In the genomic region with DNA sequence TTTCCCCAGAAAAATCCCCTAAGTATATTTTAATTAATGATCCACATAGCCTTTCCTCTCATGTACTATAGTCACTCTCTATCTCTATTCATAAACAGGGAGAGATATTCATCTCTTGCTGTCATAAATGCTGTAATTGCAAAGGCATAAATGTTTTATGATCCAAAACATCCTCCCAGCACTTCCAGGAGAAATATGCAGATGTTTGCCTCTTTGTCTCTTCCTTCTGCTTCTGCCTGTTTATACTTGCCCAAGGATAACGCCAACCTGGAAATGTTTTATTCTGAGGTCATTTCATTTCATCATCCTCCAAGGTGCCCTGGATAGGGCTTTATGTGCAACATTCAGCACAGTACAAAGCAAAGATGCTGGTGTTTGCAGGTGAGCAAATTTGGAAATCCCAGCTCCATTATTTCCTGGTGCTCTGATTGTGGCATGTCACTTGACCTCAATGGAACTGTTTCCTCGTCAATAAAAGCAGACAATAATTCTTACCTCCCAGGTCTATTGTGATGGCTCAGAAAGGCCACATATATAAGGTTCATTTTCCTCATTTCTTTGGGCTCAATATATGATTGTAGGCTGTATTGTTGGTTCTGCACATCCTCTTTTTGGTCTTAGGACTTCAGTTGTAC, we compare ENCODE assay signal across 31 cellular contexts. TPM values are rescaled to one million over a fixed set of nuclear protein-coding genes. Genes with fewer than 3 reads are reported as not detected.
DNase-seq lines count a peak whose midpoint lies in the region; ATAC-seq, FAIRE-seq and TF ChIP-seq lines count a peak whose summit lies in the region.
"Had no signal": no experiment of that assay in that cellular context is flagged by ENCODE, and none has a peak within 500 bp of the region (broad histone marks: within the 10 kb centered on the region; RNA-seq: fewer than 3 reads in every experiment).

No MANE protein-coding gene starts in this region.

- no peak overlapping the region for H3K9ac ChIP-seq in endothelial cell of umbilical vein (replicated peaks; ENCODE audit: extremely low read depth, insufficient read depth, low read length)
- H3K9ac ChIP-seq: KMS-11 had no signal

- FAIRE-seq in endothelial cell of umbilical vein (lab: Jason Lieb, UNC) (peak; percentile 62), small intestine (lab: Jason Lieb, UNC) (no peak)

- ATAC-seq in activated naive CD8-positive, alpha-beta T cell treated with anti-CD3 and anti-CD28 coated beads, Interleukin-2, amount 50 U/mL, for 24 hours, result no peak
- ATAC-seq: activated CD8-positive, alpha-beta T cell treated with anti-CD3 and anti-CD28 coated beads, Interleukin-2, amount 10 ng/mL, durations not matched to agents 7 days and 5 days; gastrocnemius medialis; naive thymus-derived CD8-positive, alpha-beta T cell; stimulated activated effector memory CD8-positive, alpha-beta T cell treated with anti-CD3 and anti-CD28 coated beads, Interleukin-12 subunit alpha, Interleukin-12 subunit beta, amount 100 ng/mL, for 72 hours had no signal

- POLR2A ChIA-PET in endothelial cell of umbilical vein (lab: Charles Lee), result no interaction called here

- H2AFZ ChIP-seq in endothelial cell of umbilical vein (ENCODE audit: low read depth, low read length), result no peak overlapping the region

- H3K4me2 ChIP-seq in endothelial cell of umbilical vein (ENCODE audit: insufficient read depth, low read length), result no peak overlapping the region
- H3K4me2 ChIP-seq: KMS-11 had no signal

- H3K4me3 Mint-ChIP-seq in activated naive CD8-positive, alpha-beta T cell treated with anti-CD3 and anti-CD28 coated beads, Interleukin-2, amount 50 U/mL, for 24 hours, result no peak overlapping the region
- H3K4me3 Mint-ChIP-seq: activated CD8-positive, alpha-beta T cell treated with anti-CD3 and anti-CD28 coated beads, Interleukin-2, amount 10 ng/mL, durations not matched to agents 7 days and 5 days; B cell; brain; naive thymus-derived CD8-positive, alpha-beta T cell; stimulated activated effector memory CD8-positive, alpha-beta T cell treated with anti-CD3 and anti-CD28 coated beads, Interleukin-12 subunit alpha, Interleukin-12 subunit beta, amount 100 ng/mL, for 72 hours had no signal

- no peaks in the 10 kb centered on the region for H3K79me2 ChIP-seq in endothelial cell of umbilical vein (ENCODE audit: control insufficient read depth, insufficient read depth, low read length)

- no TSS peak for BruUV-seq in endothelial cell of umbilical vein (replicated peaks; lab: Mats Ljungman, UMichigan)

- intact Hi-C loops in endothelial cell of umbilical vein (cut with micrococcal nuclease), result no loop called here
- intact Hi-C loops in ovary (cut with DNase I), result no loop called here

- H3K9me3 Mint-ChIP-seq in activated naive CD8-positive, alpha-beta T cell treated with anti-CD3 and anti-CD28 coated beads, Interleukin-2, amount 50 U/mL, for 24 hours, result no peaks in the 10 kb centered on the region
- H3K9me3 Mint-ChIP-seq: brain; naive thymus-derived CD8-positive, alpha-beta T cell; stimulated activated effector memory CD8-positive, alpha-beta T cell treated with anti-CD3 and anti-CD28 coated beads, Interleukin-12 subunit alpha, Interleukin-12 subunit beta, amount 100 ng/mL, for 72 hours had no signal

- H3K27ac Mint-ChIP-seq in activated naive CD8-positive, alpha-beta T cell treated with anti-CD3 and anti-CD28 coated beads, Interleukin-2, amount 50 U/mL, for 24 hours, result no peak overlapping the region
- H3K27ac Mint-ChIP-seq: activated CD8-positive, alpha-beta T cell treated with anti-CD3 and anti-CD28 coated beads, Interleukin-2, amount 10 ng/mL, durations not matched to agents 7 days and 5 days; B cell; brain; stimulated activated effector memory CD8-positive, alpha-beta T cell treated with anti-CD3 and anti-CD28 coated beads, Interleukin-12 subunit alpha, Interleukin-12 subunit beta, amount 100 ng/mL, for 72 hours had no signal

- H3K4me3 ChIP-seq in endothelial cell of umbilical vein (replicated peaks in 1 of 3; ENCODE audit: insufficient read depth in 1 of 3, low read depth in 1 of 3, low read length in 3 of 3) (no peak overlapping the region), small intestine (ENCODE audit: low read depth in 1 of 2, low read length in 2 of 2) (no peak overlapping the region), ovary (no peak overlapping the region)
- H3K4me3 ChIP-seq: gastrocnemius medialis, HAP-1, left ventricle myocardium inferior, spleen, upper lobe of right lung had no signal

- TF ChIP-seq CTCF in endothelial cell of umbilical vein (IDR thresholded peaks at IDR 0.05; ENCODE audit: extremely low read depth in 1 of 2, insufficient read depth in 1 of 2, low read depth in 1 of 2, low read length in 2 of 2) (no peak), ovary (IDR thresholded peaks at IDR 0.05) (no peak)

- peaks cover 0 to 2% of the 10 kb centered on the region in 2 experiments for H3K36me3 ChIP-seq in endothelial cell of umbilical vein (ENCODE audit: control insufficient read depth in 2 of 2, extremely low read depth in 1 of 2, insufficient read depth in 2 of 2, low read length in 2 of 2)
- no peaks in the 10 kb centered on the region for H3K36me3 ChIP-seq in small intestine (ENCODE audit: control insufficient read depth in 2 of 2, insufficient read depth in 2 of 2, low read length in 2 of 2)
- H3K36me3 ChIP-seq in ovary, result no peaks in the 10 kb centered on the region
- H3K36me3 ChIP-seq: gastrocnemius medialis, HAP-1, left ventricle myocardium inferior, spleen, upper lobe of right lung had no signal

- H3K27me3 ChIP-seq in endothelial cell of umbilical vein (ENCODE audit: control insufficient read depth in 2 of 2, insufficient read depth in 2 of 2, low read length in 2 of 2) (no peaks in the 10 kb centered on the region), small intestine (ENCODE audit: control insufficient read depth in 2 of 2, insufficient read depth in 2 of 2, low read length in 2 of 2) (no peaks in the 10 kb centered on the region), ovary (no peaks in the 10 kb centered on the region)
- H3K27me3 ChIP-seq: gastrocnemius medialis, spleen, upper lobe of right lung had no signal

- no peak overlapping the region for H3K27ac ChIP-seq in endothelial cell of umbilical vein (ENCODE audit: insufficient read depth, low read depth, low read length)
- H3K27ac ChIP-seq in small intestine (ENCODE audit: low read depth in 1 of 2, low read length in 1 of 2), result no peak overlapping the region
- H3K27ac ChIP-seq in ovary, result no peak overlapping the region
- H3K27ac ChIP-seq: gastrocnemius medialis, KMS-11, left ventricle myocardium inferior, spleen, upper lobe of right lung had no signal

- no peaks in the 10 kb centered on the region for H3K36me3 Mint-ChIP-seq in activated naive CD8-positive, alpha-beta T cell treated with anti-CD3 and anti-CD28 coated beads, Interleukin-2, amount 50 U/mL, for 24 hours (ENCODE audit: low read depth)
- H3K36me3 Mint-ChIP-seq: brain; naive thymus-derived CD8-positive, alpha-beta T cell; stimulated activated effector memory CD8-positive, alpha-beta T cell treated with anti-CD3 and anti-CD28 coated beads, Interleukin-12 subunit alpha, Interleukin-12 subunit beta, amount 100 ng/mL, for 72 hours had no signal

- CTCF ChIA-PET in endothelial cell of umbilical vein (lab: Charles Lee), result interaction anchor here (1.0 kb wide), 1 partner anchor 108 kb away, joined by 3 read pairs; no protein-coding TSS in a partner anchor

- dilution Hi-C loops in endothelial cell of umbilical vein (cut with MboI; ENCODE audit: extremely low pct_ligation_motif_present, low sequenced_read_pairs), result no loop called here

- H3K4me1 Mint-ChIP-seq in activated naive CD8-positive, alpha-beta T cell treated with anti-CD3 and anti-CD28 coated beads, Interleukin-2, amount 50 U/mL, for 24 hours, result no peaks in the 10 kb centered on the region

- H3K4me1 ChIP-seq in endothelial cell of umbilical vein (ENCODE audit: control insufficient read depth, extremely low read depth, insufficient read depth, low read length) (peaks cover 12% of the 10 kb centered on the region), small intestine (ENCODE audit: control insufficient read depth in 2 of 2, insufficient read depth in 1 of 2, low read depth in 1 of 2, low read length in 1 of 2) (peaks cover 4 to 6% of the 10 kb centered on the region in 2 donors), ovary (ENCODE audit: insufficient read depth) (no peaks in the 10 kb centered on the region)
- H3K4me1 ChIP-seq: gastrocnemius medialis, HAP-1, left ventricle myocardium inferior had no signal

- TF ChIP-seq POLR2A in endothelial cell of umbilical vein (IDR thresholded peaks at IDR 0.05; ENCODE audit: low read depth, low read length), result no peak
- no peak for TF ChIP-seq POLR2A in ovary (IDR thresholded peaks at IDR 0.05)

- no peaks in the 10 kb centered on the region for H3K9me3 ChIP-seq in endothelial cell of umbilical vein (replicated peaks; ENCODE audit: control insufficient read depth, insufficient read depth, low read length)
- H3K9me3 ChIP-seq in small intestine (ENCODE audit: control insufficient read depth, low read depth), result no peaks in the 10 kb centered on the region
- H3K9me3 ChIP-seq in ovary, result no peaks in the 10 kb centered on the region
- H3K9me3 ChIP-seq: gastrocnemius medialis, HAP-1, left ventricle myocardium inferior, spleen, upper lobe of right lung had no signal

- DNase-seq in NCI-H345 (lab: John Stamatoyannopoulos, UW) (peak; percentile 22), NCI-H345 treated with DMSO at 0.1 percent for 48 hours (lab: John Stamatoyannopoulos, UW; ENCODE audit: unreplicated experiment) (no peak), NCI-H526 treated with DMSO at 0.1 percent for 48 hours (lab: John Stamatoyannopoulos, UW) (peak; percentile 25), endothelial cell of umbilical vein (ENCODE audit: low read depth, low spot score) (no peak), small intestine (peak; percentile 60), ovary (no peak), activated gamma-delta T cell (lab: John Stamatoyannopoulos, UW) (no peak)
- no peak for DNase-seq in activated naive CD8-positive, alpha-beta T cell treated with anti-CD3 and anti-CD28 coated beads, Interleukin-2, amount 50 U/mL, for 24 hours
- DNase-seq: activated CD4-positive, CD25-positive, alpha-beta regulatory T cell treated with anti-CD3 and anti-CD28 coated beads, Interleukin-2, amount 50 U/mL, for 72 hours; activated CD8-positive, alpha-beta T cell treated with anti-CD3 and anti-CD28 coated beads, Interleukin-2, amount 10 ng/mL, durations not matched to agents 7 days and 5 days; activated effector memory CD4-positive, alpha-beta T cell treated with anti-CD3 and anti-CD28 coated beads, Interleukin-2, amount 50 U/mL, for 16 hours; gastrocnemius medialis; hypothalamus; left ventricle myocardium inferior; MV-4-11; naive thymus-derived CD8-positive, alpha-beta T cell; NCI-H187 treated with DMSO at 0.1 percent for 48 hours; NCI-H524 treated with DMSO at 0.1 percent for 48 hours; RPMI8226; spleen; stimulated activated CD4-positive, alpha-beta T cell treated with anti-CD3 and anti-CD28 coated beads, Interleukin-2, amount 100 ng/mL, for 48 hours; substantia nigra; SW 1271; upper lobe of right lung had no signal

- no peaks in the 10 kb centered on the region for H4K20me1 ChIP-seq in endothelial cell of umbilical vein (replicated peaks; ENCODE audit: control insufficient read depth, extremely low read depth, insufficient read depth, low read length)

- 14 to 42% (median 27%) methylated on average over 2 of the region's 2 CpGs for WGBS in small intestine, 3 donors
- WGBS in ovary, 3 donors, result 35 to 43% (median 40%) methylated on average over 2 of the region's 2 CpGs

- no peak for TF ChIP-seq EP300 in ovary (IDR thresholded peaks at IDR 0.05)

- no peaks in the 10 kb centered on the region for H3K9me1 ChIP-seq in endothelial cell of umbilical vein (replicated peaks; ENCODE audit: control insufficient read depth, extremely low read depth, insufficient read depth, low read length)

- no peaks in the 10 kb centered on the region for H3K27me3 Mint-ChIP-seq in activated naive CD8-positive, alpha-beta T cell treated with anti-CD3 and anti-CD28 coated beads, Interleukin-2, amount 50 U/mL, for 24 hours

RNA-seq across cellular contexts. Expression of gene TNFSF15, which starts 6.9 kb away (rescaled TPM):
- total RNA-seq in endothelial cell of umbilical vein, result 13.6 and 14.3 TPM in 2 replicates
- 7.3 and 8.4 TPM in 2 replicates for polyA plus RNA-seq in endothelial cell of umbilical vein
- polyA plus RNA-seq in endothelial cell of umbilical vein (2011; cell fraction: cytosol; rRNA removed), result 6.1 and 7.4 TPM in 2 replicates
- 19.5 and 23.9 TPM in 2 replicates for polyA plus RNA-seq in endothelial cell of umbilical vein (2011; cell fraction: nucleus; rRNA removed)
- polyA plus RNA-seq in endothelial cell of umbilical vein (2012), result 25.3 and 36.9 TPM in 2 replicates
- polyA minus RNA-seq in endothelial cell of umbilical vein, result 16.4 and 19.0 TPM in 2 replicates
- not detected for polyA minus RNA-seq in endothelial cell of umbilical vein (2011; cell fraction: cytosol; rRNA and poly(A)+ RNA removed)
- polyA minus RNA-seq in endothelial cell of umbilical vein (2011; cell fraction: nucleus; rRNA and poly(A)+ RNA removed), result 20.4 and 25.1 TPM in 2 replicates
- polyA plus RNA-seq in small intestine, result 10 to 100 TPM in 2 of 3 donors, under 1 TPM in 1; 0.79 to 13.2 (median 10.5) TPM
- under 1 TPM; 0.10 to 0.34 (median 0.24) TPM for total RNA-seq in ovary
- polyA plus RNA-seq in ovary, result under 1 TPM; 0.02 to 0.53 TPM
- total RNA-seq: A673; B cell; Daoy; gastrocnemius medialis; naive thymus-derived CD8-positive, alpha-beta T cell had no signal
- polyA plus RNA-seq: naive thymus-derived CD8-positive, alpha-beta T cell had no signal

Comparison
In these comparisons a context has a peak if more than half of its experiments do, and no peak if none do; other contexts are left out.
1. DNase-seq: peak in NCI-H345 (single experiment), NCI-H526 treated with DMSO at 0.1 percent for 48 hours (single experiment) and small intestine (single experiment); none in NCI-H345 treated with DMSO at 0.1 percent for 48 hours (single experiment), endothelial cell of umbilical vein (single experiment), ovary (0 of 5), activated gamma-delta T cell (single experiment) and activated naive CD8-positive, alpha-beta T cell treated with anti-CD3 and anti-CD28 coated beads, Interleukin-2, amount 50 U/mL, for 24 hours (single experiment).